ENCODE assay signal across 8 cellular contexts in the genomic region with DNA sequence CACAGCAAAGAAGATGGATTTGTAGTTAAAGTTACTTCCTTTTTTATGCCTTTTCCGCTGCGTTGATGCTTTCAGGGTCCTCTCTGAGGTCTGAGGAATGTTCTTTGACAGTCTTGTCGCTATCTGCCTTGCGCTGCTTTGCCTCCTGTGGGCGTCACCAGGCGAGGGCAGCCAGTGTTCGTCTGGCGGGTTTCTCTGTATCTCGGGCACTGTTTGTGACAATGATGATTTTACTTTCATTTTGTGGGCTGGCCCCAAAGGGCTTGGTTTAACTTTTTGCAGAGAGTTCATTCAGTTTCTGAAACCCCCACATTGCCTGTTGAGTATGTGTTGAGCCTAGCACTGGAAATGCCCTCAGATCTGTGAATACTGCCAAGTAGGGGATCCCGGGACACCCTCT. TPM values are rescaled to one million over a fixed set of nuclear protein-coding genes. Genes with fewer than 3 reads are reported as not detected.
DNase-seq lines count a peak whose midpoint lies in the region; ATAC-seq and TF ChIP-seq lines count a peak whose summit lies in the region.

No MANE protein-coding gene starts in this region.

- H3K27me3 ChIP-seq in neutrophil (no peaks in the 10 kb centered on the region), tibial nerve (no peaks in the 10 kb centered on the region)

- H3K9me3 ChIP-seq in T-helper 17 cell (ENCODE audit: control insufficient read depth, low read length, poor library complexity, severe bottlenecking) (no peaks in the 10 kb centered on the region), neutrophil (no peaks in the 10 kb centered on the region), tibial nerve (no peaks in the 10 kb centered on the region)

- TF ChIP-seq POLR2A in tibial nerve (IDR thresholded peaks at IDR 0.05): no peak

- CTCF ChIA-PET in GM10248 (lab: Yijun Ruan, JAX): interaction anchor here (0.6 to 1.5 kb wide), 4 partner anchors 15 to 155 kb away, joined by 3 read pairs; no protein-coding TSS in a partner anchor

- WGBS in tibial nerve, 2 donors: 26 to 34% methylated on average over 10 of the region's 10 CpGs

- TF ChIP-seq CTCF in GM10248 (IDR thresholded peaks at IDR 0.05; ENCODE audit: control extremely low read depth, extremely low read depth, low read depth, missing control alignments) (peak; percentile 14), neutrophil (IDR thresholded peaks at IDR 0.05) (no peak), tibial nerve (IDR thresholded peaks at IDR 0.05) (no peak), progenitor cell of endocrine pancreas (IDR thresholded peaks at IDR 0.05; ENCODE audit: unreplicated experiment) (no peak)

- peak overlapping the region; percentile 93 for H3K4me3 Mint-ChIP-seq in T-helper 17 cell
- H3K4me3 Mint-ChIP-seq in progenitor cell of endocrine pancreas (ENCODE audit: low read depth): no peak overlapping the region

- H3K4me3 ChIP-seq in neutrophil (ENCODE audit: low read depth in 1 of 2, low read length in 1 of 2) (peak overlapping the region; percentile 47 to 60), tibial nerve (peak overlapping the region; percentile 4 to 43 (median 26))

- H3K4me1 ChIP-seq in neutrophil (ENCODE audit: control insufficient read depth in 1 of 2, insufficient read depth in 1 of 2, low read depth in 1 of 2, low read length in 1 of 2) (peaks cover 14 to 15% of the 10 kb centered on the region in 2 experiments), tibial nerve (peaks cover 0 to 57% (median 22%) of the 10 kb centered on the region in 4 donors)

- no peaks in the 10 kb centered on the region for H3K36me3 ChIP-seq in neutrophil
- peaks cover 0 to 24% (median 0%) of the 10 kb centered on the region in 3 donors for H3K36me3 ChIP-seq in tibial nerve

- no peak for TF ChIP-seq EP300 in tibial nerve (IDR thresholded peaks at IDR 0.05)

- H3K27ac Mint-ChIP-seq in T-helper 17 cell: peak overlapping the region; percentile 92
- H3K27ac Mint-ChIP-seq in progenitor cell of endocrine pancreas: no peak overlapping the region

- DNase-seq in GM10248 (ENCODE audit: extremely low spot score) (peak; percentile 75), T-helper 17 cell (peak; percentile 25 to 56 (median 41)), tibial nerve (ENCODE audit: low spot score in 2 of 2) (no peak), progenitor cell of endocrine pancreas (ENCODE audit: low spot score, unreplicated experiment) (no peak), NCI-H1436 (lab: John Stamatoyannopoulos, UW) (no peak)
- DNase-seq in activated naive CD8-positive, alpha-beta T cell treated with anti-CD3 and anti-CD28 coated beads, Interleukin-2, amount 50 U/mL, for 16 hours (ENCODE audit: low read depth, low spot score): peak; percentile 56

- POLR2A ChIA-PET in GM10248 (lab: Yijun Ruan, JAX): no interaction called here

- H3K9me3 Mint-ChIP-seq in progenitor cell of endocrine pancreas (ENCODE audit: low read depth): no peaks in the 10 kb centered on the region

- peaks cover 22% of the 10 kb centered on the region for H3K4me1 Mint-ChIP-seq in T-helper 17 cell
- peaks cover 2% of the 10 kb centered on the region for H3K4me1 Mint-ChIP-seq in progenitor cell of endocrine pancreas (ENCODE audit: low read depth)

- peak overlapping the region; percentile 64 for H3K27ac ChIP-seq in neutrophil
- H3K27ac ChIP-seq in tibial nerve: peak overlapping the region in 3 of 4 donors; percentile 2 to 76 (median 48)

- H3K27me3 Mint-ChIP-seq in T-helper 17 cell (no peaks in the 10 kb centered on the region), progenitor cell of endocrine pancreas (no peaks in the 10 kb centered on the region)

- ATAC-seq in HG02642 (IDR thresholded peaks at IDR 0.05; ENCODE audit: poor library complexity, unreplicated experiment) (peak; percentile 78), T-helper 17 cell (peak; percentile 94)

- peaks cover 2% of the 10 kb centered on the region for H3K36me3 Mint-ChIP-seq in T-helper 17 cell (ENCODE audit: low read depth)
- peaks cover 11% of the 10 kb centered on the region for H3K36me3 Mint-ChIP-seq in progenitor cell of endocrine pancreas (ENCODE audit: insufficient read depth)

RNA-seq across cellular contexts. Expression of gene SACM1L, which starts 24.6 kb away (rescaled TPM):
- total RNA-seq in T-helper 17 cell: 10 to 100 TPM; 61.0 to 62.5 TPM
- 10 to 100 TPM; 43.5 to 64.7 (median 54.3) TPM for total RNA-seq in tibial nerve
- total RNA-seq in progenitor cell of endocrine pancreas: 56.7 and 61.3 TPM in 2 replicates

Comparison
In these comparisons a context has a peak if more than half of its experiments do, and no peak if none do; other contexts are left out.
1. DNase-seq: peak in GM10248 (single experiment), T-helper 17 cell (3 of 3) and activated naive CD8-positive, alpha-beta T cell treated with anti-CD3 and anti-CD28 coated beads, Interleukin-2, amount 50 U/mL, for 16 hours (single experiment); none in tibial nerve (0 of 2), progenitor cell of endocrine pancreas (single experiment) and NCI-H1436 (single experiment).